Comparison of ENCODE assay signal across 1 cellular context in the genomic region with DNA sequence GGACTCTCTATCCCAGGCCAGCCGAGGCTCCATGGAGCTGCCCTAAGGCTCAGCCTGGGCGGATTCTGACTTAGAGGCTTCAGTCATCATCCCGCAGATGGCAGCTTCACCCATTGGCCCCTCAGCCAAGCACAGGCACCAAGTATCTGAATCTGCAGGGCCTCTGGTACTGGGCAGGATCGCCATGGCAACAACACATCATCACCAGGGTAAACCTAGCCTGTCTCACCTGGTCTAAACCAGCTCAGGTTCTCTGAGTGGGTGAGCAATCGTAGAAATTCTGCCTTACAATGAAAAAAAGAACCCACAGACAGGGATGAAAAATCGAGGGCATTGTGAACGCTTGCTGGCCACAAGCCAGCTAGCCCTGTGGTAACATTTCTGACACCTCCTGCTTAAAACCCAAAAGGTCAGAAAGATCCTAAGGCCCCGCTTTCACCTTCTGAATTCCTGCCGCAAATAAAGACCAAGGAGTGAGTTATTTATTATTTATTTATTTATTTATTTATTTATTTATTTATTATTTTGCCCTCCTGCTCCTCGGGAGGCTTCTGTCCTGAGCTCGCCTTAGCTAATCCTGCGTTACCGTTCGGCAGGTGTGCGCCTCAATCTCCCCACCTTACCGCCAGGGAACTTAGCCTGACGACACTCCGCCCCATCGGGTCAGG.
TF ChIP-seq lines count a peak whose summit lies in the region.

No MANE protein-coding gene starts in this region.

TF ChIP-seq in HEK293, 187 proteins besides CTCF, POLR2A, EP300 and RAD21 (continued from another document and continues in another):
- TF ChIP-seq, protein P1, sequence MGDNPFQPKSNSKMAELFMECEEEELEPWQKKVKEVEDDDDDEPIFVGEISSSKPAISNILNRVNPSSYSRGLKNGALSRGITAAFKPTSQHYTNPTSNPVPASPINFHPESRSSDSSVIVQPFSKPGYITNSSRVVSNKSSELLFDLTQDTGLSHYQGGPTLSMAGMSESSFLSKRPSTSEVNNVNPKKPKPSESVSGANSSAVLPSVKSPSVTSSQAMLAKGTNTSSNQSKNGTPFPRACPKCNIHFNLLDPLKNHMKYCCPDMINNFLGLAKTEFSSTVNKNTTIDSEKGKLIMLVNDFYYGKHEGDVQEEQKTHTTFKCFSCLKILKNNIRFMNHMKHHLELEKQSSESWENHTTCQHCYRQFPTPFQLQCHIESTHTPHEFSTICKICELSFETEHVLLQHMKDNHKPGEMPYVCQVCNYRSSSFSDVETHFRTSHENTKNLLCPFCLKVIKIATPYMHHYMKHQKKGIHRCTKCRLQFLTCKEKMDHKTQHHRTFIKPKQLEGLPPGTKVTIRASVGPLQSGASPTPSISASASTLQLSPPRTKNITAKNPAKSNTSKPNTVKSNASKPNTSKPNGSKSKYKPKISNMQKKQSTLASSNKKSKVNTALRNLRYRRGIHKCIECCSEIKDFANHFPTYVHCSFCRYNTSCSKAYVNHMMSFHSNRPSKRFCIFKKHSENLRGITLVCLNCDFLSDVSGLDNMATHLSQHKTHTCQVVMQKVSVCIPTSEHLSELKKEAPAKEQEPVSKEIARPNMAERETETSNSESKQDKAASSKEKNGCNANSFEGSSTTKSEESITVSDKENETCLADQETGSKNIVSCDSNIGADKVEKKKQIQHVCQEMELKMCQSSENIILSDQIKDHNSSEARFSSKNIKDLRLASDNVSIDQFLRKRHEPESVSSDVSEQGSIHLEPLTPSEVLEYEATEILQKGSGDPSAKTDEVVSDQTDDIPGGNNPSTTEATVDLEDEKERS (tag by site-specific recombination; IDR thresholded peaks at IDR 0.05), result no peak
- TF ChIP-seq ZNF596 (tag by site-specific recombination; IDR thresholded peaks at IDR 0.05), result no peak
- TF ChIP-seq TCF7L2 (IDR thresholded peaks at IDR 0.05; ENCODE audit: borderline replicate concordance, low read depth, low read length), result no peak
- TF ChIP-seq ZNF558 (tag by site-specific recombination; IDR thresholded peaks at IDR 0.05), result 0 out of 2 replicates have a peak, but pooled peaks have one; percentile 29
- 0 out of 2 replicates have a peak, but pooled peaks have one; percentile 33 for TF ChIP-seq ZNF585B (tag by site-specific recombination; IDR thresholded peaks at IDR 0.05)
- no peak for TF ChIP-seq ZNF223 (tag by site-specific recombination; IDR thresholded peaks at IDR 0.05)
- TF ChIP-seq, protein P2, sequence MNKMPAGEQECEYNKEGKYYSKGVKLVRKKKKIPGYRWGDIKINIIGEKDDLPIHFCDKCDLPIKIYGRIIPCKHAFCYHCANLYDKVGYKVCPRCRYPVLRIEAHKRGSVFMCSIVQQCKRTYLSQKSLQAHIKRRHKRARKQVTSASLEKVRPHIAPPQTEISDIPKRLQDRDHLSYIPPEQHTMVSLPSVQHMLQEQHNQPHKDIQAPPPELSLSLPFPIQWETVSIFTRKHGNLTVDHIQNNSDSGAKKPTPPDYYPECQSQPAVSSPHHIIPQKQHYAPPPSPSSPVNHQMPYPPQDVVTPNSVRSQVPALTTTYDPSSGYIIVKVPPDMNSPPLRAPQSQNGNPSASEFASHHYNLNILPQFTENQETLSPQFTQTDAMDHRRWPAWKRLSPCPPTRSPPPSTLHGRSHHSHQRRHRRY (tag by site-specific recombination; IDR thresholded peaks at IDR 0.05), result no peak
- no peak for TF ChIP-seq KLF1 (tag by site-specific recombination; IDR thresholded peaks at IDR 0.05)
- TF ChIP-seq KLF10 (tag by site-specific recombination; IDR thresholded peaks at IDR 0.05), result no peak
- no peak for TF ChIP-seq SP2 (tag by site-specific recombination; IDR thresholded peaks at IDR 0.05)
- no peak for TF ChIP-seq ZNF274 (IDR thresholded peaks at IDR 0.05; ENCODE audit: low read length)
- TF ChIP-seq ZNF274 (tag by site-specific recombination; IDR thresholded peaks at IDR 0.05; ENCODE audit: borderline replicate concordance), result no peak
- TF ChIP-seq ZFHX2 (tag by site-specific recombination; conservative IDR thresholded peaks at IDR 0.05), result no peak
- TF ChIP-seq ZNF670 (tag by site-specific recombination; IDR thresholded peaks at IDR 0.05; ENCODE audit: low read depth), result no peak
- peak; percentile 23; the same call in 1 of the 2 replicates for TF ChIP-seq ZNF501 (tag by site-specific recombination; IDR thresholded peaks at IDR 0.05)
- TF ChIP-seq, protein P3, sequence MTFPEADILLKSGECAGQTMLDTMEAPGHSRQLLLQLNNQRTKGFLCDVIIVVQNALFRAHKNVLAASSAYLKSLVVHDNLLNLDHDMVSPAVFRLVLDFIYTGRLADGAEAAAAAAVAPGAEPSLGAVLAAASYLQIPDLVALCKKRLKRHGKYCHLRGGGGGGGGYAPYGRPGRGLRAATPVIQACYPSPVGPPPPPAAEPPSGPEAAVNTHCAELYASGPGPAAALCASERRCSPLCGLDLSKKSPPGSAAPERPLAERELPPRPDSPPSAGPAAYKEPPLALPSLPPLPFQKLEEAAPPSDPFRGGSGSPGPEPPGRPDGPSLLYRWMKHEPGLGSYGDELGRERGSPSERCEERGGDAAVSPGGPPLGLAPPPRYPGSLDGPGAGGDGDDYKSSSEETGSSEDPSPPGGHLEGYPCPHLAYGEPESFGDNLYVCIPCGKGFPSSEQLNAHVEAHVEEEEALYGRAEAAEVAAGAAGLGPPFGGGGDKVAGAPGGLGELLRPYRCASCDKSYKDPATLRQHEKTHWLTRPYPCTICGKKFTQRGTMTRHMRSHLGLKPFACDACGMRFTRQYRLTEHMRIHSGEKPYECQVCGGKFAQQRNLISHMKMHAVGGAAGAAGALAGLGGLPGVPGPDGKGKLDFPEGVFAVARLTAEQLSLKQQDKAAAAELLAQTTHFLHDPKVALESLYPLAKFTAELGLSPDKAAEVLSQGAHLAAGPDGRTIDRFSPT (tag by site-specific recombination; IDR thresholded peaks at IDR 0.05), result no peak
- no peak for TF ChIP-seq ZNF549 (tag by site-specific recombination; IDR thresholded peaks at IDR 0.05)
- TF ChIP-seq, protein P4, sequence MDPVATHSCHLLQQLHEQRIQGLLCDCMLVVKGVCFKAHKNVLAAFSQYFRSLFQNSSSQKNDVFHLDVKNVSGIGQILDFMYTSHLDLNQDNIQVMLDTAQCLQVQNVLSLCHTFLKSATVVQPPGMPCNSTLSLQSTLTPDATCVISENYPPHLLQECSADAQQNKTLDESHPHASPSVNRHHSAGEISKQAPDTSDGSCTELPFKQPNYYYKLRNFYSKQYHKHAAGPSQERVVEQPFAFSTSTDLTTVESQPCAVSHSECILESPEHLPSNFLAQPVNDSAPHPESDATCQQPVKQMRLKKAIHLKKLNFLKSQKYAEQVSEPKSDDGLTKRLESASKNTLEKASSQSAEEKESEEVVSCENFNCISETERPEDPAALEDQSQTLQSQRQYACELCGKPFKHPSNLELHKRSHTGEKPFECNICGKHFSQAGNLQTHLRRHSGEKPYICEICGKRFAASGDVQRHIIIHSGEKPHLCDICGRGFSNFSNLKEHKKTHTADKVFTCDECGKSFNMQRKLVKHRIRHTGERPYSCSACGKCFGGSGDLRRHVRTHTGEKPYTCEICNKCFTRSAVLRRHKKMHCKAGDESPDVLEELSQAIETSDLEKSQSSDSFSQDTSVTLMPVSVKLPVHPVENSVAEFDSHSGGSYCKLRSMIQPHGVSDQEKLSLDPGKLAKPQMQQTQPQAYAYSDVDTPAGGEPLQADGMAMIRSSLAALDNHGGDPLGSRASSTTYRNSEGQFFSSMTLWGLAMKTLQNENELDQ (tag by site-specific recombination; IDR thresholded peaks at IDR 0.05; ENCODE audit: low read depth), result no peak
- no peak for TF ChIP-seq SALL2 (tag by site-specific recombination; IDR thresholded peaks at IDR 0.05; ENCODE audit: borderline replicate concordance)
- 0 out of 2 replicates have a peak, but pooled peaks have one; percentile 63 for TF ChIP-seq ZNF530 (tag by site-specific recombination; IDR thresholded peaks at IDR 0.05; ENCODE audit: low read depth)
- no peak for TF ChIP-seq ZNF112 (tag by site-specific recombination; IDR thresholded peaks at IDR 0.05)
- TF ChIP-seq REPIN1 (tag by site-specific recombination; IDR thresholded peaks at IDR 0.05; ENCODE audit: low read depth), result no peak
- no peak for TF ChIP-seq ZBTB1 (tag by site-specific recombination; IDR thresholded peaks at IDR 0.05)
- TF ChIP-seq, protein P5, sequence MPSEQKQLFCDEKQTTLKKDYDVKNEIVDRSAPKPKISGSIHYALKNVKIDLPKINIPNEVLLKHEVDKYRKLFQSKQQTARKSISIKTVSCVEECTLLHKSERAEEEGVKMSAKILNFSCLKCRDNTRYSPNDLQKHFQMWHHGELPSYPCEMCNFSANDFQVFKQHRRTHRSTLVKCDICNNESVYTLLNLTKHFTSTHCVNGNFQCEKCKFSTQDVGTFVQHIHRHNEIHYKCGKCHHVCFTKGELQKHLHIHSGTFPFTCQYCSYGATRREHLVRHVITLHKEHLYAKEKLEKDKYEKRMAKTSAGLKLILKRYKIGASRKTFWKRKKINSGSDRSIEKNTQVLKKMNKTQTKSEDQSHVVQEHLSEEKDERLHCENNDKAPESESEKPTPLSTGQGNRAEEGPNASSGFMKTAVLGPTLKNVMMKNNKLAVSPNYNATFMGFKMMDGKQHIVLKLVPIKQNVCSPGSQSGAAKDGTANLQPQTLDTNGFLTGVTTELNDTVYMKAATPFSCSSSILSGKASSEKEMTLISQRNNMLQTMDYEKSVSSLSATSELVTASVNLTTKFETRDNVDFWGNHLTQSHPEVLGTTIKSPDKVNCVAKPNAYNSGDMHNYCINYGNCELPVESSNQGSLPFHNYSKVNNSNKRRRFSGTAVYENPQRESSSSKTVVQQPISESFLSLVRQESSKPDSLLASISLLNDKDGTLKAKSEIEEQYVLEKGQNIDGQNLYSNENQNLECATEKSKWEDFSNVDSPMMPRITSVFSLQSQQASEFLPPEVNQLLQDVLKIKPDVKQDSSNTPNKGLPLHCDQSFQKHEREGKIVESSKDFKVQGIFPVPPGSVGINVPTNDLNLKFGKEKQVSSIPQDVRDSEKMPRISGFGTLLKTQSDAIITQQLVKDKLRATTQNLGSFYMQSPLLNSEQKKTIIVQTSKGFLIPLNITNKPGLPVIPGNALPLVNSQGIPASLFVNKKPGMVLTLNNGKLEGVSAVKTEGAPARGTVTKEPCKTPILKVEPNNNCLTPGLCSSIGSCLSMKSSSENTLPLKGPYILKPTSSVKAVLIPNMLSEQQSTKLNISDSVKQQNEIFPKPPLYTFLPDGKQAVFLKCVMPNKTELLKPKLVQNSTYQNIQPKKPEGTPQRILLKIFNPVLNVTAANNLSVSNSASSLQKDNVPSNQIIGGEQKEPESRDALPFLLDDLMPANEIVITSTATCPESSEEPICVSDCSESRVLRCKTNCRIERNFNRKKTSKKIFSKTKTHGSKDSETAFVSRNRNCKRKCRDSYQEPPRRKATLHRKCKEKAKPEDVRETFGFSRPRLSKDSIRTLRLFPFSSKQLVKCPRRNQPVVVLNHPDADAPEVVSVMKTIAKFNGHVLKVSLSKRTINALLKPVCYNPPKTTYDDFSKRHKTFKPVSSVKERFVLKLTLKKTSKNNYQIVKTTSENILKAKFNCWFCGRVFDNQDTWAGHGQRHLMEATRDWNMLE (tag by site-specific recombination; conservative IDR thresholded peaks at IDR 0.05; ENCODE audit: low read depth), result peak; percentile 86
- no peak for TF ChIP-seq ZNF48 (tag by site-specific recombination; IDR thresholded peaks at IDR 0.05)
- TF ChIP-seq ZNF510 (tag by site-specific recombination; IDR thresholded peaks at IDR 0.05; ENCODE audit: insufficient replicate concordance), result peak; percentile 29
- 0 out of 2 replicates have a peak, but pooled peaks have one; percentile 17 for TF ChIP-seq KLF7 (tag by site-specific recombination; IDR thresholded peaks at IDR 0.05; ENCODE audit: borderline replicate concordance)
- no peak for TF ChIP-seq SCRT1 (tag by site-specific recombination; IDR thresholded peaks at IDR 0.05; ENCODE audit: borderline replicate concordance)
- no peak for TF ChIP-seq KLF8 (tag by site-specific recombination; IDR thresholded peaks at IDR 0.05)
- TF ChIP-seq ZNF292 (tag by site-specific recombination; IDR thresholded peaks at IDR 0.05; ENCODE audit: borderline replicate concordance, low read depth), result no peak
- TF ChIP-seq, protein P6, sequence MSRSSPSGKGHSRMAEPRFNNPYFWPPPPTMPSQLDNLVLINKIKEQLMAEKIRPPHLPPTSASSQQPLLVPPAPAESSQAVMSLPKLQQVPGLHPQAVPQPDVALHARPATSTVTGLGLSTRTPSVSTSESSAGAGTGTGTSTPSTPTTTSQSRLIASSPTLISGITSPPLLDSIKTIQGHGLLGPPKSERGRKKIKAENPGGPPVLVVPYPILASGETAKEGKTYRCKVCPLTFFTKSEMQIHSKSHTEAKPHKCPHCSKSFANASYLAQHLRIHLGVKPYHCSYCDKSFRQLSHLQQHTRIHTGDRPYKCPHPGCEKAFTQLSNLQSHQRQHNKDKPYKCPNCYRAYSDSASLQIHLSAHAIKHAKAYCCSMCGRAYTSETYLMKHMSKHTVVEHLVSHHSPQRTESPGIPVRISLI (tag by site-specific recombination; IDR thresholded peaks at IDR 0.05), result no peak
- TF ChIP-seq, protein P7, sequence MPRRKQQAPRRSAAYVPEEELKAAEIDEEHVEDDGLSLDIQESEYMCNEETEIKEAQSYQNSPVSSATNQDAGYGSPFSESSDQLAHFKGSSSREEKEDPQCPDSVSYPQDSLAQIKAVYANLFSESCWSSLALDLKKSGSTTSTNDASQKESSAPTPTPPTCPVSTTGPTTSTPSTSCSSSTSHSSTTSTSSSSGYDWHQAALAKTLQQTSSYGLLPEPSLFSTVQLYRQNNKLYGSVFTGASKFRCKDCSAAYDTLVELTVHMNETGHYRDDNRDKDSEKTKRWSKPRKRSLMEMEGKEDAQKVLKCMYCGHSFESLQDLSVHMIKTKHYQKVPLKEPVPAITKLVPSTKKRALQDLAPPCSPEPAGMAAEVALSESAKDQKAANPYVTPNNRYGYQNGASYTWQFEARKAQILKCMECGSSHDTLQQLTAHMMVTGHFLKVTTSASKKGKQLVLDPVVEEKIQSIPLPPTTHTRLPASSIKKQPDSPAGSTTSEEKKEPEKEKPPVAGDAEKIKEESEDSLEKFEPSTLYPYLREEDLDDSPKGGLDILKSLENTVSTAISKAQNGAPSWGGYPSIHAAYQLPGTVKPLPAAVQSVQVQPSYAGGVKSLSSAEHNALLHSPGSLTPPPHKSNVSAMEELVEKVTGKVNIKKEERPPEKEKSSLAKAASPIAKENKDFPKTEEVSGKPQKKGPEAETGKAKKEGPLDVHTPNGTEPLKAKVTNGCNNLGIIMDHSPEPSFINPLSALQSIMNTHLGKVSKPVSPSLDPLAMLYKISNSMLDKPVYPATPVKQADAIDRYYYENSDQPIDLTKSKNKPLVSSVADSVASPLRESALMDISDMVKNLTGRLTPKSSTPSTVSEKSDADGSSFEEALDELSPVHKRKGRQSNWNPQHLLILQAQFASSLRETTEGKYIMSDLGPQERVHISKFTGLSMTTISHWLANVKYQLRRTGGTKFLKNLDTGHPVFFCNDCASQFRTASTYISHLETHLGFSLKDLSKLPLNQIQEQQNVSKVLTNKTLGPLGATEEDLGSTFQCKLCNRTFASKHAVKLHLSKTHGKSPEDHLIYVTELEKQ (tag by site-specific recombination; IDR thresholded peaks at IDR 0.05; ENCODE audit: borderline replicate concordance), result no peak
- no peak for TF ChIP-seq OVOL3 (tag by site-specific recombination; IDR thresholded peaks at IDR 0.05)
- TF ChIP-seq SCRT2 (tag by site-specific recombination; IDR thresholded peaks at IDR 0.05), result no peak
- no peak for TF ChIP-seq ZNF175 (tag by site-specific recombination; IDR thresholded peaks at IDR 0.05)
- no peak for TF ChIP-seq OSR2 (tag by site-specific recombination; IDR thresholded peaks at IDR 0.05)
- TF ChIP-seq ZNF561 (tag by site-specific recombination; IDR thresholded peaks at IDR 0.05; ENCODE audit: borderline replicate concordance), result no peak
- TF ChIP-seq ZNF16 (tag by site-specific recombination; IDR thresholded peaks at IDR 0.05; ENCODE audit: low read depth), result no peak
- TF ChIP-seq ZNF791 (tag by site-specific recombination; IDR thresholded peaks at IDR 0.05), result peak; percentile 69; the same call in 1 of the 2 replicates
- peak; percentile 75 for TF ChIP-seq ZNF623 (tag by site-specific recombination; IDR thresholded peaks at IDR 0.05)
- no peak for TF ChIP-seq ZNF302 (tag by site-specific recombination; IDR thresholded peaks at IDR 0.05; ENCODE audit: low read depth)
